24 cellular contexts compared by ENCODE assay signal in the genomic region with DNA sequence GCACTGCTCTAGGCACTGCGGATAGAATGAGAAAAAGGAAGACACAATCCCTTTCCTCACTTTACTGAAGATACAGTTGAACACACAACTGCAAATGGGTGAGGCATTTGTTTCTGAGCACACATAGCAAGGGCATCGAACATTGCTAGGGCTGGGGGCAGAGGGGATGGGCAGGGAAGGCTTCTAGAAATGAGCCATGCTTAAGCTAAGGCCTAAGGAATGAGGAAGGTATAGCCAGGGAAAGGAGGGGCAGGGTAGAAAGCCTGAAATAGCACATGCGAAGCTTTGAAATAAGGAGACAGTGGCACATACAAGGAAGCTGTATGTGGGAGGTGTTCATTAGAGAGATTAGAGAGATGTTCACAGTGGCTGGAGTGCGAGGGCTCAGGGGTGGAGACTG.
"Had no signal": no experiment of that assay in that cellular context is flagged by ENCODE, and none has a peak within 500 bp of the region (broad histone marks: within the 10 kb centered on the region; RNA-seq: fewer than 3 reads in every experiment).

No MANE protein-coding gene starts in this region.

- H3K27me3 ChIP-seq: esophagus squamous epithelium, gastroesophageal sphincter, hepatocyte, neutrophil, stomach, transverse colon had no signal

- FAIRE-seq: endometrium, kidney, urothelium cell line had no signal

- H3K9me3 Mint-ChIP-seq: nephron progenitor cell had no signal

- H3K27ac ChIP-seq: coronary artery, epithelial cell of prostate, esophagus squamous epithelium, gastroesophageal sphincter, hepatocyte, neutrophil, stomach, thoracic aorta, transverse colon had no signal

- DNase-seq: effector CD4-positive, alpha-beta T cell; esophagus squamous epithelium; foreskin fibroblast; head of caudate nucleus; kidney; left colon; left ventricle myocardium superior; mesendoderm; naive thymus-derived CD4-positive, alpha-beta T cell; nephron progenitor cell; stimulated activated naive CD4-positive, alpha-beta T cell; stomach; substantia nigra; transverse colon had no signal

- H3K36me3 Mint-ChIP-seq: naive thymus-derived CD4-positive, alpha-beta T cell had no signal

- H3K4me1 ChIP-seq: esophagus squamous epithelium, gastroesophageal sphincter, stomach, transverse colon had no signal

- H3K4me3 ChIP-seq: coronary artery, esophagus squamous epithelium, gastroesophageal sphincter, hepatocyte, lung, stomach, thoracic aorta, transverse colon had no signal

- H3K36me3 ChIP-seq: esophagus squamous epithelium, gastroesophageal sphincter, neutrophil, stomach, thoracic aorta, transverse colon had no signal

- ATAC-seq: gastroesophageal sphincter; left colon; left ventricle myocardium superior; naive thymus-derived CD4-positive, alpha-beta T cell; sciatic nerve had no signal

- H3K9me3 ChIP-seq: esophagus squamous epithelium, gastroesophageal sphincter, neutrophil, stomach, thoracic aorta, transverse colon had no signal

- H3K27ac Mint-ChIP-seq: naive thymus-derived CD4-positive, alpha-beta T cell; nephron progenitor cell had no signal
